In genomic region chr3:13148126-13148525, GRCh38 we compare ENCODE assay signal across 23 cellular contexts.
"Had no signal": no experiment of that assay in that cellular context is flagged by ENCODE, and none has a peak within 500 bp of the region (broad histone marks: within the 10 kb centered on the region; RNA-seq: fewer than 3 reads in every experiment).

No MANE protein-coding gene starts in this region.

- H3K27ac ChIP-seq: dorsolateral prefrontal cortex, left ventricle myocardium inferior, ovary, prostate gland, thoracic aorta had no signal

- H3K4me1 ChIP-seq: prostate gland had no signal

- H3K36me3 Mint-ChIP-seq: activated naive CD4-positive, alpha-beta T cell treated with anti-CD3 and anti-CD28 coated beads, Interleukin-2, amount 10 ng/mL, durations not matched to agents 7 days and 5 days had no signal

- DNase-seq: activated B cell treated with CpG ODN at 0.5 μM for 24 hours; activated CD8-positive, alpha-beta memory T cell treated with anti-CD3 and anti-CD28 coated beads, Interleukin-2, amount 50 U/mL, for 4 hours; activated gamma-delta T cell; activated naive CD4-positive, alpha-beta T cell treated with anti-CD3 and anti-CD28 coated beads, Interleukin-2, amount 10 ng/mL, durations not matched to agents 7 days and 5 days; activated T-cell treated with anti-CD3 and anti-CD28 coated beads, Interleukin-2, amount 50 U/mL, for 1 hour; anterior cingulate cortex; effector memory CD4-positive, alpha-beta T cell; left ventricle myocardium inferior; mesendoderm; mucosa of descending colon; stimulated activated CD4-positive, alpha-beta T cell treated with anti-CD3 and anti-CD28 coated beads, Interleukin-15, amount 100 ng/mL, for 24 hours; stimulated activated CD4-positive, alpha-beta T cell treated with anti-CD3 and anti-CD28 coated beads, Interleukin-2, amount 100 ng/mL, for 24 hours; stimulated activated naive CD4-positive, alpha-beta T cell; T1000; trophoblast cell had no signal

- H3K4me3 ChIP-seq: dorsolateral prefrontal cortex, left ventricle myocardium inferior, lung, mucosa of descending colon, ovary, prostate gland, smooth muscle cell, thoracic aorta had no signal

- H3K4me1 Mint-ChIP-seq: nephron had no signal

- H3K4me2 ChIP-seq: smooth muscle cell had no signal

- ATAC-seq: mucosa of descending colon had no signal

- H3K27ac Mint-ChIP-seq: activated B cell treated with CpG ODN at 0.5 μM for 24 hours; activated T-helper 1 cell treated with anti-CD3 and anti-CD28 coated beads, Interleukin-12 subunit alpha, Interleukin-12 subunit beta, Interleukin-2, Interleukin-4 antibody, amounts not matched to agents 30 ng/mL and 10 ng/mL and 1 ng/mL, durations not matched to agents 14 hours and 24 hours and 36 hours; nephron had no signal

- H3K9me3 Mint-ChIP-seq: activated B cell treated with CpG ODN at 0.5 μM for 24 hours; activated naive CD4-positive, alpha-beta T cell treated with anti-CD3 and anti-CD28 coated beads, Interleukin-2, amount 10 ng/mL, durations not matched to agents 7 days and 5 days; activated T-helper 1 cell treated with anti-CD3 and anti-CD28 coated beads, Interleukin-12 subunit alpha, Interleukin-12 subunit beta, Interleukin-2, Interleukin-4 antibody, amounts not matched to agents 30 ng/mL and 10 ng/mL and 1 ng/mL, durations not matched to agents 14 hours and 24 hours and 36 hours; nephron had no signal

- H3K9me3 ChIP-seq: left ventricle myocardium inferior, mucosa of descending colon, ovary, prostate gland, thoracic aorta had no signal

- H3K27me3 ChIP-seq: dorsolateral prefrontal cortex, ovary had no signal

- H3K4me3 Mint-ChIP-seq: activated B cell treated with CpG ODN at 0.5 μM for 24 hours; activated naive CD4-positive, alpha-beta T cell treated with anti-CD3 and anti-CD28 coated beads, Interleukin-2, amount 10 ng/mL, durations not matched to agents 7 days and 5 days; activated T-helper 1 cell treated with anti-CD3 and anti-CD28 coated beads, Interleukin-12 subunit alpha, Interleukin-12 subunit beta, Interleukin-2, Interleukin-4 antibody, amounts not matched to agents 30 ng/mL and 10 ng/mL and 1 ng/mL, durations not matched to agents 14 hours and 24 hours and 36 hours; nephron had no signal
